Comparison of ENCODE assay signal across 16 cellular contexts in the genomic region with DNA sequence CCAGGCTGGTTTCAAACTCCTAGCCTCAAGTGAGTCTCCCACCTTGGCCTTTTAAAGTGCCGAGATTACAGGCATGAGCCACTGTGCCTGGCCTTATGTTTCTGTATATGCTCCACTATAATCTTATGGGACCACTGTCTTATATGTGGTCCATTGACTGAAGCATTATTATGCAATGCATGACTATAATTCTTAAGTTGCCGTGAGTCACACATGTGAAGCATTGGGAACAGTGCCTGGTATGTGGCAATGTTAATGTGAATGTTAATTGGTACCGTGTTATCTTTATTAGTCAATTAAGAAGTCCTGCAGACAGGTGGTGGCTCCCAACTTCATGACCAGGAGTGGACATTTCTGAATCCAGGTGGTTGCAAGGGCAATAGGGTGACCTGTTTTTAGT. TPM values are rescaled to one million over a fixed set of nuclear protein-coding genes. Genes with fewer than 3 reads are reported as not detected.
DNase-seq lines count a peak whose midpoint lies in the region; ATAC-seq, FAIRE-seq and TF ChIP-seq lines count a peak whose summit lies in the region.
"Had no signal": no experiment of that assay in that cellular context is flagged by ENCODE, and none has a peak within 500 bp of the region (broad histone marks: within the 10 kb centered on the region; RNA-seq: fewer than 3 reads in every experiment).

No MANE protein-coding gene starts in this region.

- H3K4me1 ChIP-seq in IMR-90 (ENCODE audit: control insufficient read depth, insufficient read depth, low read length) = peaks cover 12% of the 10 kb centered on the region
- peaks cover 6% of the 10 kb centered on the region for H3K4me1 ChIP-seq in astrocyte (ENCODE audit: insufficient read depth, low read length)
- no peaks in the 10 kb centered on the region for H3K4me1 ChIP-seq in aorta (ENCODE audit: control insufficient read depth in 1 of 2, insufficient read depth in 2 of 2, low read length in 2 of 2)
- H3K4me1 ChIP-seq: parathyroid adenoma had no signal

- ATAC-seq in IMR-90 (ENCODE audit: low read depth) (peak; percentile 47; the same call in 1 of the 2 replicates), aorta (ENCODE audit: low FRiP score) (no peak)
- no peak for ATAC-seq in stimulated activated memory B cell treated with anti-CD40 and anti-IgM and Interleukin-4, amounts not matched to agents 10 μg/mL and 1 μg/mL and 100 μg/mL, for 72 hours
- ATAC-seq: heart left ventricle, left colon had no signal

- no peak overlapping the region for H2BK5ac ChIP-seq in IMR-90 (ENCODE audit: low read depth, low read length, poor library complexity, severe bottlenecking)

- no peak overlapping the region for H2BK20ac ChIP-seq in IMR-90 (ENCODE audit: low read depth, low read length)

- peaks cover 4% of the 10 kb centered on the region for H3K4me1 Mint-ChIP-seq in astrocyte (ENCODE audit: low read depth, unreplicated experiment)
- H3K4me1 Mint-ChIP-seq in stimulated activated memory B cell treated with anti-CD40 and anti-IgM and Interleukin-4, amounts not matched to agents 10 μg/mL and 1 μg/mL and 100 μg/mL, for 72 hours = peaks cover 12% of the 10 kb centered on the region

- peaks cover 15% of the 10 kb centered on the region for H3K9me1 ChIP-seq in IMR-90 (ENCODE audit: insufficient read depth, low read length)

- no peak overlapping the region for H4K8ac ChIP-seq in IMR-90 (ENCODE audit: low read depth in 2 of 2, low read length in 2 of 2)

- no peak overlapping the region for H4K5ac ChIP-seq in IMR-90 (ENCODE audit: low read depth, low read length)

- H3K27me3 Mint-ChIP-seq in astrocyte (ENCODE audit: low read depth, unreplicated experiment) = no peaks in the 10 kb centered on the region
- no peaks in the 10 kb centered on the region for H3K27me3 Mint-ChIP-seq in stimulated activated memory B cell treated with anti-CD40 and anti-IgM and Interleukin-4, amounts not matched to agents 10 μg/mL and 1 μg/mL and 100 μg/mL, for 72 hours

- in situ Hi-C loops in IMR-90 (cut with MboI; ENCODE audit: low sequenced_read_pairs) = no loop called here

- TF ChIP-seq POLR2A in IMR-90 (IDR thresholded peaks at IDR 0.05; ENCODE audit: low read depth, low read length) = no peak

- no peaks in the 10 kb centered on the region for H3K9me3 Mint-ChIP-seq in astrocyte (ENCODE audit: unreplicated experiment)
- H3K9me3 Mint-ChIP-seq in stimulated activated memory B cell treated with anti-CD40 and anti-IgM and Interleukin-4, amounts not matched to agents 10 μg/mL and 1 μg/mL and 100 μg/mL, for 72 hours = no peaks in the 10 kb centered on the region

- no peaks in the 10 kb centered on the region for H3K79me2 ChIP-seq in astrocyte (ENCODE audit: insufficient read depth, low read length)
- H3K79me2 ChIP-seq: parathyroid adenoma had no signal

- no peak overlapping the region for H3K4ac ChIP-seq in IMR-90 (ENCODE audit: low read depth, low read length)

- no peak overlapping the region for H3K27ac Mint-ChIP-seq in astrocyte (ENCODE audit: unreplicated experiment)
- H3K27ac Mint-ChIP-seq in stimulated activated memory B cell treated with anti-CD40 and anti-IgM and Interleukin-4, amounts not matched to agents 10 μg/mL and 1 μg/mL and 100 μg/mL, for 72 hours = no peak overlapping the region

- intact Hi-C loops in IMR-90 (cut with micrococcal nuclease) = no loop called here
- intact Hi-C loops in aorta (cut with DNase I) = no loop called here

- H3K79me1 ChIP-seq in IMR-90 (ENCODE audit: low read depth in 1 of 2, low read length in 2 of 2) = peaks cover 0 to 3% of the 10 kb centered on the region in 2 experiments; a peak in 2 of 4 replicates

- H3K36me3 ChIP-seq in BJ (ENCODE audit: control insufficient read depth, insufficient read depth, low read length) (no peaks in the 10 kb centered on the region), IMR-90 (ENCODE audit: control insufficient read depth, insufficient read depth, low read length) (no peaks in the 10 kb centered on the region), astrocyte (ENCODE audit: insufficient read depth, low read length) (no peaks in the 10 kb centered on the region), aorta (ENCODE audit: control insufficient read depth in 1 of 2, insufficient read depth in 2 of 2, low read length in 1 of 2) (no peaks in the 10 kb centered on the region)
- H3K36me3 ChIP-seq: BLaER1 treated with 17β-estradiol and CSF1 and Interleukin-3, amounts not matched to agents 10 nM and 100 nM; cardiac muscle cell; heart left ventricle; thoracic aorta had no signal

- no peaks in the 10 kb centered on the region for H3K9me3 ChIP-seq in IMR-90 (ENCODE audit: control insufficient read depth, insufficient read depth, low read length)
- no peaks in the 10 kb centered on the region for H3K9me3 ChIP-seq in astrocyte (ENCODE audit: insufficient read depth, low read depth, low read length)
- no peaks in the 10 kb centered on the region for H3K9me3 ChIP-seq in aorta (ENCODE audit: control insufficient read depth, low read length)
- H3K9me3 ChIP-seq: BLaER1 treated with 17β-estradiol and CSF1 and Interleukin-3, amounts not matched to agents 10 nM and 100 nM; heart left ventricle; thoracic aorta had no signal

- H2BK120ac ChIP-seq in IMR-90 (ENCODE audit: low read depth, low read length) = no peak overlapping the region

- CTCF ChIA-PET in BJ (lab: Yijun Ruan, JAX) = no interaction called here
- CTCF ChIA-PET in IMR-90 (lab: Yijun Ruan, JAX) = no interaction called here

- dilution Hi-C loops in IMR-90 (cut with HindIII; ENCODE audit: low sequenced_read_pairs, unreplicated experiment) = no loop called here

- no peak overlapping the region for H3K4me3 ChIP-seq in BJ (ENCODE audit: low read depth, low read length)
- H3K4me3 ChIP-seq in IMR-90 (ENCODE audit: insufficient read depth, low read depth, low read length) = no peak overlapping the region
- H3K4me3 ChIP-seq in astrocyte (ENCODE audit: insufficient read depth, low read depth, low read length) = no peak overlapping the region
- no peak overlapping the region for H3K4me3 ChIP-seq in aorta (ENCODE audit: low read length in 2 of 2)
- H3K4me3 ChIP-seq: BLaER1 treated with 17β-estradiol and CSF1 and Interleukin-3, amounts not matched to agents 10 nM and 100 nM; cardiac muscle cell; heart left ventricle; thoracic aorta had no signal

- no peak overlapping the region for H3K4me3 Mint-ChIP-seq in astrocyte (ENCODE audit: unreplicated experiment)
- no peak overlapping the region for H3K4me3 Mint-ChIP-seq in stimulated activated memory B cell treated with anti-CD40 and anti-IgM and Interleukin-4, amounts not matched to agents 10 μg/mL and 1 μg/mL and 100 μg/mL, for 72 hours

- H3K4me2 ChIP-seq in IMR-90 (ENCODE audit: low read depth, low read length) (no peak overlapping the region), astrocyte (ENCODE audit: low read length) (no peak overlapping the region)
- H3K4me2 ChIP-seq: BLaER1 treated with 17β-estradiol and CSF1 and Interleukin-3, amounts not matched to agents 10 nM and 100 nM had no signal

- H3K9ac ChIP-seq in IMR-90 (ENCODE audit: low read depth, low read length) = no peak overlapping the region
- H3K9ac ChIP-seq in astrocyte (ENCODE audit: low read length) = no peak overlapping the region
- H3K9ac ChIP-seq: BLaER1 treated with 17β-estradiol and CSF1 and Interleukin-3, amounts not matched to agents 10 nM and 100 nM; parathyroid adenoma had no signal

- TF ChIP-seq RAD21 in IMR-90 (IDR thresholded peaks at IDR 0.05; ENCODE audit: low read length) = no peak

- 0% methylated on average over 2 of the region's 3 CpGs; no CpG with 5 or more reads in 1 of the 2 experiments for WGBS in IMR-90 (ENCODE audit: extremely low coverage in 2 of 2, insufficient read length in 1 of 2), 2 experiments
- 91 to 92% methylated on average over 3 of the region's 3 CpGs for WGBS in aorta, 2 donors

- H2BK15ac ChIP-seq in IMR-90 (ENCODE audit: low read depth, low read length) = no peak overlapping the region

- no peak for TF ChIP-seq CTCF in BJ (IDR thresholded peaks at IDR 0.05; ENCODE audit: insufficient read depth, low read depth, low read length)
- no peak for TF ChIP-seq CTCF in IMR-90 (conservative IDR thresholded peaks at IDR 0.05; ENCODE audit: low read depth, low read length)
- no peak for TF ChIP-seq CTCF in astrocyte (IDR thresholded peaks at IDR 0.05; ENCODE audit: insufficient read depth, low read depth, low read length)

- BruUV-seq in IMR-90 (replicated peaks; lab: Mats Ljungman, UMichigan) = no TSS peak

- peaks cover 2% of the 10 kb centered on the region for H3K36me3 Mint-ChIP-seq in astrocyte (ENCODE audit: low read depth, unreplicated experiment)
- peaks cover 17% of the 10 kb centered on the region for H3K36me3 Mint-ChIP-seq in stimulated activated memory B cell treated with anti-CD40 and anti-IgM and Interleukin-4, amounts not matched to agents 10 μg/mL and 1 μg/mL and 100 μg/mL, for 72 hours

- no peaks in the 10 kb centered on the region for H3K27me3 ChIP-seq in BJ (ENCODE audit: control insufficient read depth, insufficient read depth, low read length)
- no peaks in the 10 kb centered on the region for H3K27me3 ChIP-seq in IMR-90 (ENCODE audit: control insufficient read depth, insufficient read depth, low read length)
- H3K27me3 ChIP-seq in astrocyte (ENCODE audit: insufficient read depth, low read length) = no peaks in the 10 kb centered on the region
- H3K27me3 ChIP-seq in aorta (ENCODE audit: control insufficient read depth in 1 of 2, insufficient read depth in 2 of 2, low read length in 1 of 2) = no peaks in the 10 kb centered on the region
- H3K27me3 ChIP-seq: BLaER1 treated with 17β-estradiol and CSF1 and Interleukin-3, amounts not matched to agents 10 nM and 100 nM; cardiac muscle cell; heart left ventricle had no signal

- H4K20me1 ChIP-seq in IMR-90 (ENCODE audit: insufficient read depth, low read length) (0 out of 2 replicates have a peak, but pooled peaks cover 3% of the 10 kb centered on the region), astrocyte (ENCODE audit: insufficient read depth, low read length) (no peaks in the 10 kb centered on the region)
- H4K20me1 ChIP-seq: BLaER1 treated with 17β-estradiol and CSF1 and Interleukin-3, amounts not matched to agents 10 nM and 100 nM had no signal

- H3K18ac ChIP-seq in IMR-90 (ENCODE audit: low read depth, low read length) = no peak overlapping the region

- no peak overlapping the region for H3K23ac ChIP-seq in IMR-90 (ENCODE audit: low read depth, low read length)

- H2AFZ ChIP-seq in IMR-90 (replicated peaks; ENCODE audit: low read length, poor library complexity) (no peak overlapping the region), astrocyte (ENCODE audit: low read depth, low read length) (no peak overlapping the region)
- H2AFZ ChIP-seq: parathyroid adenoma had no signal

- no peak overlapping the region for H3K27ac ChIP-seq in IMR-90 (ENCODE audit: insufficient read depth, low read length)
- H3K27ac ChIP-seq in astrocyte (ENCODE audit: low read depth, low read length) = no peak overlapping the region
- H3K27ac ChIP-seq in aorta (ENCODE audit: low read depth in 1 of 2, low read length in 2 of 2) = no peak overlapping the region
- H3K27ac ChIP-seq: BLaER1 treated with 17β-estradiol and CSF1 and Interleukin-3, amounts not matched to agents 10 nM and 100 nM; cardiac muscle cell; heart left ventricle; parathyroid adenoma; thoracic aorta had no signal

- H2AK9ac ChIP-seq in IMR-90 (replicated peaks; ENCODE audit: low read depth, low read length, poor library complexity) = peak overlapping the region; percentile 79

- no peak overlapping the region; the same call in 1 of the 2 replicates for H3K14ac ChIP-seq in IMR-90 (replicated peaks; ENCODE audit: low read depth, low read length)

- FAIRE-seq in astrocyte (lab: Jason Lieb, UNC) = no peak

- no peak overlapping the region for H2AK5ac ChIP-seq in IMR-90 (ENCODE audit: low read depth, low read length)

- no peak overlapping the region for H3K56ac ChIP-seq in IMR-90 (ENCODE audit: extremely low read depth, insufficient read depth, low read length)

- H4K91ac ChIP-seq in IMR-90 (ENCODE audit: insufficient read depth, low read depth, low read length) = no peak overlapping the region

- DNase-seq in BJ (ENCODE audit: low read depth) (peak; percentile 73), IMR-90 (peak; percentile 85), astrocyte (ENCODE audit: low read depth) (peak; percentile 83), iris pigment epithelial cell (ENCODE audit: low read depth) (peak; percentile 87), DMS79 (lab: John Stamatoyannopoulos, UW) (no peak), aorta (no peak)
- DNase-seq in stimulated activated CD4-positive, alpha-beta T cell treated with anti-CD3 and anti-CD28 coated beads, Interleukin-4, amount 100 ng/mL, for 1 hour = no peak
- DNase-seq: activated naive CD4-positive, alpha-beta T cell; heart left ventricle; left colon; NCI-H1092 had no signal

- POLR2A ChIA-PET in BJ (lab: Charles Lee) (no interaction called here), IMR-90 (lab: Charles Lee; ENCODE audit: unreplicated experiment) (no interaction called here)

RNA-seq across cellular contexts. Expression of gene ASXL1, which starts 14.7 kb away (rescaled TPM):
- 31.6 and 40.8 TPM in 2 replicates for polyA plus RNA-seq in BJ (2011; rRNA removed)
- 57.6 and 64.2 TPM in 2 replicates for polyA minus RNA-seq in BJ (2011; rRNA and poly(A)+ RNA removed)
- total RNA-seq in IMR-90 (2012; rRNA removed) = 29.9 and 33.3 TPM in 2 replicates
- 35.2 and 37.1 TPM in 2 replicates for polyA plus RNA-seq in IMR-90 (2012; rRNA removed)
- polyA plus RNA-seq in IMR-90 (2012; cell fraction: cytosol; rRNA removed) = 14.9 and 24.1 TPM in 2 replicates
- polyA plus RNA-seq in IMR-90 (2012; cell fraction: nucleus; rRNA removed; ENCODE audit: low replicate concordance) = 156 and 211 TPM in 2 replicates
- 61.1 and 62.4 TPM in 2 replicates for total RNA-seq in astrocyte
- 100 to 1,000 TPM in 1 of 2 donors, 10 to 100 TPM in 1; 92.5 to 102 TPM for total RNA-seq in aorta
- polyA plus RNA-seq in aorta = 10 to 100 TPM; 18.0 to 51.7 TPM

Comparison
In these comparisons a context has a peak if more than half of its experiments do, and no peak if none do; other contexts are left out.
1. DNase-seq: peak in BJ (single experiment), IMR-90 (single experiment), astrocyte (single experiment) and iris pigment epithelial cell (single experiment); none in DMS79 (single experiment), stimulated activated CD4-positive, alpha-beta T cell treated with anti-CD3 and anti-CD28 coated beads, Interleukin-4, amount 100 ng/mL, for 1 hour (single experiment) and aorta (0 of 2).